ENCODE assay signal across 18 cellular contexts in genomic region chr4:159382875-159383568, GRCh38.
A peak's percentile ranks its signal among the peaks of the same experiment; 100 is the strongest.
DNase-seq lines count a peak whose midpoint lies in the region; ATAC-seq and TF ChIP-seq lines count a peak whose summit lies in the region.
"Had no signal": no experiment of that assay in that cellular context is flagged by ENCODE, and none has a peak within 500 bp of the region (broad histone marks: within the 10 kb centered on the region; RNA-seq: fewer than 3 reads in every experiment).

No MANE protein-coding gene starts in this region.

- peak; percentile 91 for DNase-seq in DMS114 treated with DMSO at 0.1 percent for 48 hours (lab: John Stamatoyannopoulos, UW; ENCODE audit: unreplicated experiment)
- DNase-seq in dermis blood vessel endothelial cell: peak; percentile 53
- peak; percentile 17 to 72 for DNase-seq in lung microvascular endothelial cell (ENCODE audit: low read depth in 2 of 2)
- DNase-seq in erythroblast (lab: John Stamatoyannopoulos, UW): no peak
- no peak for DNase-seq in kidney glomerular epithelial cell (lab: John Stamatoyannopoulos, UW)
- no peak for DNase-seq in AML-193 (lab: John Stamatoyannopoulos, UW)
- DNase-seq: activated CD8-positive, alpha-beta memory T cell treated with anti-CD3 and anti-CD28 coated beads for 24 hours; amniotic stem cell; DMS 273 treated with DMSO at 0.1 percent for 48 hours; Kasumi-1; NCI-H1436; NCI-H2227 treated with DMSO at 0.1 percent for 48 hours; stimulated activated CD4-positive, alpha-beta T cell treated with anti-CD3 and anti-CD28 coated beads, Interleukin-4, amount 100 ng/mL, for 24 hours; stimulated activated CD8-positive, alpha-beta memory T cell treated with anti-CD3 and anti-CD28 coated beads, Interleukin-4, amount 100 ng/mL, for 48 hours; testis; WERI-Rb-1 had no signal

- no peak for TF ChIP-seq POLR2A in erythroblast (IDR thresholded peaks at IDR 0.05; ENCODE audit: low read length)

- peak; percentile 36 for ATAC-seq in HG02870 (IDR thresholded peaks at IDR 0.05; ENCODE audit: unreplicated experiment)
- ATAC-seq in GM21529 (IDR thresholded peaks at IDR 0.05; ENCODE audit: unreplicated experiment): no peak

Comparison
In these comparisons a context has a peak if more than half of its experiments do, and no peak if none do; other contexts are left out.
1. DNase-seq: peak in DMS114 treated with DMSO at 0.1 percent for 48 hours (single experiment), dermis blood vessel endothelial cell (single experiment) and lung microvascular endothelial cell (2 of 2); none in erythroblast (0 of 2), kidney glomerular epithelial cell (single experiment) and AML-193 (0 of 2).